ENCODE assay signal across 9 cellular contexts in the genomic region with DNA sequence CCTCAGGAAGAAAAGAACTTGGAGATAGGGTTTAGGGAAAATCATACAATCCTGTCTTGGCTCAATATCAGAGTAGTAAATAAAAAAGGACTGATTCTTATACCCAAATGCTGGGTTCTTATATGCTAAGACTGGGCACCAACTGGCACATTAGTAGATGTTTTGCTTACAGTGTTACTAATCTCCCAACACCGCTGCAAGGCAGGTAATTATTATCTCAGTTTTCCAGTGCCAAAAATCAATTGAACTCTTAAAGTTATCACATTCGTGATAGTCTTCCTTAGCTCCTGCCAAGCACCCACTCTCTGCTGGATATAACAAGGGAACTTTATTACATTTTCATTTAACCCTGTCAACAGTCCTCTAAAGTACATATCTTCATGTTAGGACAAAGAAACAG. TPM values are rescaled to one million over a fixed set of nuclear protein-coding genes. Genes with fewer than 3 reads are reported as not detected.
DNase-seq lines count a peak whose midpoint lies in the region; ATAC-seq and TF ChIP-seq lines count a peak whose summit lies in the region.
"Had no signal": no experiment of that assay in that cellular context is flagged by ENCODE, and none has a peak within 500 bp of the region (broad histone marks: within the 10 kb centered on the region; RNA-seq: fewer than 3 reads in every experiment).

No MANE protein-coding gene starts in this region.

- peak overlapping the region; percentile 73 for H3K27ac Mint-ChIP-seq in MCF 10A (ENCODE audit: low read depth, unreplicated experiment)
- no peak overlapping the region for H3K27ac Mint-ChIP-seq in activated T-helper 2 cell treated with anti-CD3 and anti-CD28 coated beads, Interferon-gamma antibody, Interleukin-2, Interleukin-4, amounts not matched to agents 10 μg/mL and 5 μg/mL and 100 μg/mL, durations not matched to agents 14 hours and 24 hours and 36 hours

- H2AFZ ChIP-seq in mesenchymal stem cell (ENCODE audit: low read depth, low read length) = no peak overlapping the region

- H3K4me1 ChIP-seq in HUES48 (ENCODE audit: control insufficient read depth, insufficient read depth, low read length) (peaks cover 51% of the 10 kb centered on the region), mesenchymal stem cell (ENCODE audit: control insufficient read depth, insufficient read depth, low read depth, low read length) (peaks cover 8% of the 10 kb centered on the region), suprapubic skin (peaks cover 51% of the 10 kb centered on the region)

- TF ChIP-seq CTCF in MCF 10A (IDR thresholded peaks at IDR 0.05; ENCODE audit: unreplicated experiment) (no peak), suprapubic skin (IDR thresholded peaks at IDR 0.05) (no peak)

- peak overlapping the region; percentile 96 for H3K4me3 Mint-ChIP-seq in MCF 10A (ENCODE audit: unreplicated experiment)
- no peak overlapping the region for H3K4me3 Mint-ChIP-seq in activated T-helper 2 cell treated with anti-CD3 and anti-CD28 coated beads, Interferon-gamma antibody, Interleukin-2, Interleukin-4, amounts not matched to agents 10 μg/mL and 5 μg/mL and 100 μg/mL, durations not matched to agents 14 hours and 24 hours and 36 hours (ENCODE audit: low read depth)

- TF ChIP-seq POLR2A in suprapubic skin (IDR thresholded peaks at IDR 0.05) = no peak

- no peak overlapping the region for H4K91ac ChIP-seq in mesenchymal stem cell (ENCODE audit: low read length)

- H3K36me3 Mint-ChIP-seq in MCF 10A (ENCODE audit: insufficient read depth, unreplicated experiment) = peaks cover 28% of the 10 kb centered on the region
- H3K36me3 Mint-ChIP-seq in activated T-helper 2 cell treated with anti-CD3 and anti-CD28 coated beads, Interferon-gamma antibody, Interleukin-2, Interleukin-4, amounts not matched to agents 10 μg/mL and 5 μg/mL and 100 μg/mL, durations not matched to agents 14 hours and 24 hours and 36 hours (ENCODE audit: low read depth) = no peaks in the 10 kb centered on the region

- no TSS peak for BruUV-seq in MCF 10A (replicated peaks; lab: Mats Ljungman, UMichigan)

- no peak overlapping the region for H2BK12ac ChIP-seq in mesenchymal stem cell (ENCODE audit: low read length in 2 of 2)

- H3K4ac ChIP-seq in mesenchymal stem cell (ENCODE audit: low read depth in 1 of 2, low read length in 2 of 2) = peak overlapping the region in 1 of 2 experiments; percentile 61

- H3K27me3 ChIP-seq in HUES48 (ENCODE audit: control insufficient read depth, insufficient read depth, low read length) = no peaks in the 10 kb centered on the region
- no peaks in the 10 kb centered on the region for H3K27me3 ChIP-seq in mesenchymal stem cell (ENCODE audit: control insufficient read depth in 1 of 2, insufficient read depth in 1 of 2, low read length in 2 of 2)
- H3K27me3 ChIP-seq in suprapubic skin = no peaks in the 10 kb centered on the region

- intact Hi-C loops in MCF 10A (cut with micrococcal nuclease) = loop anchor here (10.0 kb wide), 1 partner anchor 163 kb away; a partner anchor contains a TSS
- intact Hi-C loops in activated T-helper 2 cell treated with anti-CD3 and anti-CD28 coated beads, Interferon-gamma antibody, Interleukin-2, Interleukin-4, amounts not matched to agents 10 μg/mL and 5 μg/mL and 100 μg/mL, durations not matched to agents 14 hours and 24 hours and 36 hours (cut with micrococcal nuclease) = no loop called here

- no peak overlapping the region for H2BK5ac ChIP-seq in mesenchymal stem cell (ENCODE audit: low read depth, low read length, poor library complexity, severe bottlenecking)

- H3K9ac ChIP-seq in HUES48 (ENCODE audit: low read depth, low read length) (no peak overlapping the region), mesenchymal stem cell (ENCODE audit: low read length) (peak overlapping the region; percentile 94)

- no peak overlapping the region for H4K8ac ChIP-seq in mesenchymal stem cell (ENCODE audit: low read length)

- ATAC-seq in HG02798 (IDR thresholded peaks at IDR 0.05; ENCODE audit: poor library complexity, unreplicated experiment) (no peak), GM19023 (IDR thresholded peaks at IDR 0.05; ENCODE audit: unreplicated experiment) (no peak)

- H3K79me1 ChIP-seq in mesenchymal stem cell (replicated peaks; ENCODE audit: low read length, poor library complexity, severe bottlenecking) = no peaks in the 10 kb centered on the region

- no peak overlapping the region for H2AK5ac ChIP-seq in mesenchymal stem cell (ENCODE audit: low read length, severe bottlenecking)

- H3K27ac ChIP-seq in HUES48 (ENCODE audit: low read depth, low read length) (no peak overlapping the region), mesenchymal stem cell (ENCODE audit: low read length, poor library complexity, severe bottlenecking) (no peak overlapping the region), suprapubic skin (peak overlapping the region; percentile 92)

- no peak overlapping the region for H2BK15ac ChIP-seq in mesenchymal stem cell (ENCODE audit: low read depth, poor library complexity, severe bottlenecking)

- no peak overlapping the region for H3K23ac ChIP-seq in mesenchymal stem cell (ENCODE audit: low read length in 2 of 2)

- H3K4me2 ChIP-seq in mesenchymal stem cell (ENCODE audit: low read length, poor library complexity, severe bottlenecking) = no peak overlapping the region

- peaks cover 32% of the 10 kb centered on the region for H3K4me1 Mint-ChIP-seq in MCF 10A (ENCODE audit: insufficient read depth, unreplicated experiment)
- H3K4me1 Mint-ChIP-seq in activated T-helper 2 cell treated with anti-CD3 and anti-CD28 coated beads, Interferon-gamma antibody, Interleukin-2, Interleukin-4, amounts not matched to agents 10 μg/mL and 5 μg/mL and 100 μg/mL, durations not matched to agents 14 hours and 24 hours and 36 hours (ENCODE audit: low read depth) = peaks cover 22% of the 10 kb centered on the region

- no peaks in the 10 kb centered on the region for H3K27me3 Mint-ChIP-seq in MCF 10A (ENCODE audit: insufficient read depth, unreplicated experiment)
- H3K27me3 Mint-ChIP-seq in activated T-helper 2 cell treated with anti-CD3 and anti-CD28 coated beads, Interferon-gamma antibody, Interleukin-2, Interleukin-4, amounts not matched to agents 10 μg/mL and 5 μg/mL and 100 μg/mL, durations not matched to agents 14 hours and 24 hours and 36 hours (ENCODE audit: low read depth) = no peaks in the 10 kb centered on the region

- no peak for TF ChIP-seq EP300 in suprapubic skin (IDR thresholded peaks at IDR 0.05)

- H3K9me3 ChIP-seq in HUES48 (ENCODE audit: control insufficient read depth, insufficient read depth, low read length) = no peaks in the 10 kb centered on the region
- no peaks in the 10 kb centered on the region for H3K9me3 ChIP-seq in mesenchymal stem cell (ENCODE audit: control insufficient read depth, low read length)
- no peaks in the 10 kb centered on the region for H3K9me3 ChIP-seq in suprapubic skin

- CTCF ChIA-PET in MCF 10A (lab: Yijun Ruan, JAX) = interaction anchor here (0.7 to 4.3 kb wide), 4 partner anchors 59 to 162 kb away, joined by 3 to 18 read pairs (median 4); no protein-coding TSS in a partner anchor

- H3K36me3 ChIP-seq in HUES48 (ENCODE audit: control insufficient read depth, insufficient read depth, low read length) (no peaks in the 10 kb centered on the region), mesenchymal stem cell (ENCODE audit: control insufficient read depth in 1 of 2, insufficient read depth in 2 of 2, low read depth in 1 of 2, low read length in 2 of 2) (peaks cover 0 to 23% of the 10 kb centered on the region in 2 experiments), suprapubic skin (peaks cover 27% of the 10 kb centered on the region)

- peak overlapping the region; percentile 53; the same call in 1 of the 2 replicates for H3K4me3 ChIP-seq in HUES48 (ENCODE audit: low read depth, low read length)
- peak overlapping the region in 1 of 2 experiments; percentile 84 for H3K4me3 ChIP-seq in mesenchymal stem cell (ENCODE audit: insufficient read depth in 1 of 2, low read depth in 1 of 2, low read length in 2 of 2)
- H3K4me3 ChIP-seq in suprapubic skin = peak overlapping the region; percentile 78

- DNase-seq in MCF 10A (ENCODE audit: unreplicated experiment) (no peak), mesenchymal stem cell (no peak), suprapubic skin (ENCODE audit: low spot score in 2 of 2) (no peak), NCI-H2171 (lab: John Stamatoyannopoulos, UW) (no peak)
- no peak for DNase-seq in activated T-helper 2 cell treated with anti-CD3 and anti-CD28 coated beads, Interferon-gamma antibody, Interleukin-2, Interleukin-4, amounts not matched to agents 10 μg/mL and 5 μg/mL and 100 μg/mL, durations not matched to agents 14 hours and 24 hours and 36 hours (ENCODE audit: low spot score)
- DNase-seq: activated CD4-positive, CD25-positive, alpha-beta regulatory T cell treated with anti-CD3 and anti-CD28 coated beads, Interleukin-2, amount 50 U/mL, for 72 hours had no signal

- POLR2A ChIA-PET in MCF 10A (lab: Yijun Ruan, JAX) = interaction anchor here (0.7 to 7.4 kb wide), 8 partner anchors 22 to 162 kb away, joined by 3 to 116 read pairs (median 8); a partner anchor contains a TSS

- no peaks in the 10 kb centered on the region for H3K9me3 Mint-ChIP-seq in MCF 10A (ENCODE audit: unreplicated experiment)
- no peaks in the 10 kb centered on the region for H3K9me3 Mint-ChIP-seq in activated T-helper 2 cell treated with anti-CD3 and anti-CD28 coated beads, Interferon-gamma antibody, Interleukin-2, Interleukin-4, amounts not matched to agents 10 μg/mL and 5 μg/mL and 100 μg/mL, durations not matched to agents 14 hours and 24 hours and 36 hours

- H3K18ac ChIP-seq in mesenchymal stem cell (ENCODE audit: low read depth in 1 of 2, low read length in 2 of 2) = no peak overlapping the region

- H2BK120ac ChIP-seq in mesenchymal stem cell (ENCODE audit: low read depth, low read length) = no peak overlapping the region

- 86% methylated on average over 2 of the region's 2 CpGs for WGBS in mesenchymal stem cell
- WGBS in suprapubic skin = 8% methylated on average over 2 of the region's 2 CpGs

- no peak overlapping the region for H3K14ac ChIP-seq in mesenchymal stem cell (ENCODE audit: low read length in 2 of 2)

RNA-seq across cellular contexts. Expression of a gene that starts 25.0 kb away (rescaled TPM):
- total RNA-seq in MCF 10A (2022) (not detected in 2 replicates), suprapubic skin (not detected)
- polyA plus RNA-seq in mesenchymal stem cell (2013, experiment 1 of 2) = not detected
- polyA plus RNA-seq in mesenchymal stem cell (2013, experiment 2 of 2) = not detected
- total RNA-seq in activated T-helper 2 cell treated with anti-CD3 and anti-CD28 coated beads, Interferon-gamma antibody, Interleukin-2, Interleukin-4, amounts not matched to agents 10 μg/mL and 5 μg/mL and 100 μg/mL, durations not matched to agents 14 hours and 24 hours and 36 hours = not detected in 2 replicates
